ENCODE assay signal across 8 cellular contexts in the genomic region with DNA sequence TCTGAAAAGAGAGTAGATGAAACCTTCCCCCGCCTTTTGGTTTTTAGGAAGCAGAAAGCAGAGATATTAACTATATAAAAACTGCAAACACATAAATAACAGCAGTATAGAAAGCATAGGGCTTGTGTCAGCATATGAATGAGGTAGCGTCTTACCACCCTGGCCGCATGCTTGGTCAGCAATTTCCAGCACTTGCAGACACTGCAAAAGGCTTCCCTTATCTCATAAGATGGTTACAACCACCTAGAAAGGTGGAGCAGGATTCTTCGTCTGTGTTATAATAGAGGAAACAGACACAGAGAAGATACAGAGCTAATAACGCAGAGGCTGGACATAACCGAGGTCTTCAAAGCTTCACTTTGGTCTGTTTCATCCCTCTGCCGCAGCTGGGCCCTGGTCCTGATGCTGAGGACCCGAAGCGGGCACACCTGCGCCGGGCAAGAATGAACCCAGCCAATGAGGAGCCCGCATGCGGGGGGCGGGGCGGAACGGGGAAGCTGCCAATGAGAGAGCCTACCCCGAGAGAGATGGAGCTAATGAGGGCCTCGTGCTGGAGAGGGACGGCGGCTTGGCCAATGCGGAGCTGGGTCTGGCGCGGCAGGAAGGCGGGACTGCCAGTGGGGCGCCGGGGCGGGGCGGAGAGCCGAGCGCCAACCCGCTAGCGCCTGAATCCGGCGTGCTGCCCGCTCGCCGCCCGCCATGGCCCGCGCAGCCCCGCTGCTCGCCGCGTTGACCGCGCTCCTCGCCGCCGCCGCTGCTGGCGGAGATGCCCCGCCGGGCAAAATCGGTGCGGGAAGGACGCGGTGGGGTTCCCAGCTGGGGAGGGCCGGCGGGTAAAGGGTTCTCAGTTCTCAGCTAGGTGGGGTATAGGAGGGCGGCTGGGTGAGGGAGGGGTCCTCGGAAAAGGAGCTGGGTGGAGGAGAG. TPM values are rescaled to one million over a fixed set of nuclear protein-coding genes. Genes with fewer than 3 reads are reported as not detected.
DNase-seq lines count a peak whose midpoint lies in the region; ATAC-seq and TF ChIP-seq lines count a peak whose summit lies in the region.

A gene with protein sequence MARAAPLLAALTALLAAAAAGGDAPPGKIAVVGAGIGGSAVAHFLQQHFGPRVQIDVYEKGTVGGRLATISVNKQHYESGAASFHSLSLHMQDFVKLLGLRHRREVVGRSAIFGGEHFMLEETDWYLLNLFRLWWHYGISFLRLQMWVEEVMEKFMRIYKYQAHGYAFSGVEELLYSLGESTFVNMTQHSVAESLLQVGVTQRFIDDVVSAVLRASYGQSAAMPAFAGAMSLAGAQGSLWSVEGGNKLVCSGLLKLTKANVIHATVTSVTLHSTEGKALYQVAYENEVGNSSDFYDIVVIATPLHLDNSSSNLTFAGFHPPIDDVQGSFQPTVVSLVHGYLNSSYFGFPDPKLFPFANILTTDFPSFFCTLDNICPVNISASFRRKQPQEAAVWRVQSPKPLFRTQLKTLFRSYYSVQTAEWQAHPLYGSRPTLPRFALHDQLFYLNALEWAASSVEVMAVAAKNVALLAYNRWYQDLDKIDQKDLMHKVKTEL (plus strand): TSS at position 677 of the 924 bp plus-strand sequence. CDS start 23 bp downstream, at position 700.

- H3K4me1 ChIP-seq in right atrium auricular region (peaks cover 0 to 12% of the 10 kb centered on the region in 2 donors), prostate gland (replicated peaks) (no peaks in the 10 kb centered on the region), urinary bladder (ENCODE audit: insufficient read depth) (no peaks in the 10 kb centered on the region)

- WGBS in prostate gland: 2% methylated on average over 58 of the region's 61 CpGs
- 2% methylated on average over 61 of the region's 61 CpGs for WGBS in urinary bladder

- ATAC-seq in GM18499 (IDR thresholded peaks at IDR 0.05; ENCODE audit: insufficient read depth, unreplicated experiment) (peak; percentile 96), HG02938 (IDR thresholded peaks at IDR 0.05; ENCODE audit: unreplicated experiment) (peak; percentile 98)

- H3K4me3 Mint-ChIP-seq in T-helper 1 cell treated with Interleukin-12 subunit alpha and Interleukin-12 subunit beta and Interleukin-4 antibody, amounts not matched to agents 30 μg/mL and 1 μg/mL, for 36 hours: peak within 1 kb of the TSS; percentile 97

- DNase-seq in NCI-H1694 treated with DMSO at 0.1 percent for 48 hours (lab: John Stamatoyannopoulos, UW): peak; percentile 92
- peak; percentile 71 to 98 (median 93) for DNase-seq in amygdala (lab: John Stamatoyannopoulos, UW)
- peak; percentile 97 for DNase-seq in right atrium auricular region (ENCODE audit: low spot score)
- peak; percentile 94 for DNase-seq in prostate gland (ENCODE audit: low spot score)

- H3K27me3 Mint-ChIP-seq in T-helper 1 cell treated with Interleukin-12 subunit alpha and Interleukin-12 subunit beta and Interleukin-4 antibody, amounts not matched to agents 30 μg/mL and 1 μg/mL, for 36 hours (ENCODE audit: low read depth): no peaks in the 10 kb centered on the region

- no peak for TF ChIP-seq CTCF in right atrium auricular region (IDR thresholded peaks at IDR 0.05)
- TF ChIP-seq CTCF in prostate gland (IDR thresholded peaks at IDR 0.05): peak in 1 of 4 experiments; percentile 4

- intact Hi-C loops in prostate gland (cut with DNase I): loop anchor here (5.0 kb wide), 1 partner anchor 90 kb away; no protein-coding TSS in a partner anchor

- peaks cover 38% of the 10 kb centered on the region for H3K36me3 Mint-ChIP-seq in T-helper 1 cell treated with Interleukin-12 subunit alpha and Interleukin-12 subunit beta and Interleukin-4 antibody, amounts not matched to agents 30 μg/mL and 1 μg/mL, for 36 hours (ENCODE audit: low read depth)

- H3K36me3 ChIP-seq in right atrium auricular region (peaks cover 4% of the 10 kb centered on the region), prostate gland (no peaks in the 10 kb centered on the region), urinary bladder (ENCODE audit: insufficient read depth) (no peaks in the 10 kb centered on the region)

- H3K9me3 ChIP-seq in right atrium auricular region: no peaks in the 10 kb centered on the region
- H3K9me3 ChIP-seq in prostate gland: no peaks in the 10 kb centered on the region

- H3K4me1 Mint-ChIP-seq in T-helper 1 cell treated with Interleukin-12 subunit alpha and Interleukin-12 subunit beta and Interleukin-4 antibody, amounts not matched to agents 30 μg/mL and 1 μg/mL, for 36 hours (ENCODE audit: low read depth): peaks cover 65% of the 10 kb centered on the region

- no peak for TF ChIP-seq POLR2A in prostate gland (IDR thresholded peaks at IDR 0.05)

- H3K9me3 Mint-ChIP-seq in T-helper 1 cell treated with Interleukin-12 subunit alpha and Interleukin-12 subunit beta and Interleukin-4 antibody, amounts not matched to agents 30 μg/mL and 1 μg/mL, for 36 hours: no peaks in the 10 kb centered on the region

- H3K27ac Mint-ChIP-seq in T-helper 1 cell treated with Interleukin-12 subunit alpha and Interleukin-12 subunit beta and Interleukin-4 antibody, amounts not matched to agents 30 μg/mL and 1 μg/mL, for 36 hours: peak within 1 kb of the TSS; percentile 86

- H3K4me3 ChIP-seq in right atrium auricular region (peak within 1 kb of the TSS; percentile 70 to 74), prostate gland (peak within 1 kb of the TSS; percentile 60 to 61), urinary bladder (ENCODE audit: low read depth, low read length) (peak within 1 kb of the TSS; percentile 63)

- peak within 1 kb of the TSS; percentile 79 to 80 for H3K27ac ChIP-seq in right atrium auricular region
- H3K27ac ChIP-seq in prostate gland: peak within 1 kb of the TSS; percentile 28 to 47
- no peak within 1 kb of the TSS for H3K27ac ChIP-seq in urinary bladder (ENCODE audit: low read depth)

- H3K27me3 ChIP-seq in right atrium auricular region (no peaks in the 10 kb centered on the region), prostate gland (replicated peaks; ENCODE audit: insufficient read depth) (no peaks in the 10 kb centered on the region)

RNA-seq across cellular contexts. Expression of the gene that starts here (rescaled TPM):
- total RNA-seq in right atrium auricular region: 1 to 10 TPM; 4.0 to 5.6 TPM
- total RNA-seq in prostate gland: 10 to 100 TPM in 1 of 2 donors, 1 to 10 TPM in 1; 7.7 to 20.7 TPM
- total RNA-seq in urinary bladder: 8.1 TPM
- 7.8 TPM for polyA plus RNA-seq in urinary bladder
